1 cellular context compared by ENCODE assay signal in genomic region chr4:921830-922331, GRCh38.
TF ChIP-seq lines count a peak whose summit lies in the region.

No MANE protein-coding gene starts in this region.

TF ChIP-seq in WTC11, 78 proteins besides CTCF, POLR2A, EP300 and RAD21 (continued from another document):
- TF ChIP-seq, protein P1, sequence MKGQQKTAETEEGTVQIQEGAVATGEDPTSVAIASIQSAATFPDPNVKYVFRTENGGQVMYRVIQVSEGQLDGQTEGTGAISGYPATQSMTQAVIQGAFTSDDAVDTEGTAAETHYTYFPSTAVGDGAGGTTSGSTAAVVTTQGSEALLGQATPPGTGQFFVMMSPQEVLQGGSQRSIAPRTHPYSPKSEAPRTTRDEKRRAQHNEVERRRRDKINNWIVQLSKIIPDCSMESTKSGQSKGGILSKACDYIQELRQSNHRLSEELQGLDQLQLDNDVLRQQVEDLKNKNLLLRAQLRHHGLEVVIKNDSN (CRISPR knock-in tag; IDR thresholded peaks at IDR 0.05), result no peak
- TF ChIP-seq ZBTB21 (CRISPR knock-in tag; IDR thresholded peaks at IDR 0.05; ENCODE audit: borderline replicate concordance), result no peak
- no peak for TF ChIP-seq NFYB (CRISPR knock-in tag; conservative IDR thresholded peaks at IDR 0.05; ENCODE audit: low read depth)
- TF ChIP-seq, protein P2, sequence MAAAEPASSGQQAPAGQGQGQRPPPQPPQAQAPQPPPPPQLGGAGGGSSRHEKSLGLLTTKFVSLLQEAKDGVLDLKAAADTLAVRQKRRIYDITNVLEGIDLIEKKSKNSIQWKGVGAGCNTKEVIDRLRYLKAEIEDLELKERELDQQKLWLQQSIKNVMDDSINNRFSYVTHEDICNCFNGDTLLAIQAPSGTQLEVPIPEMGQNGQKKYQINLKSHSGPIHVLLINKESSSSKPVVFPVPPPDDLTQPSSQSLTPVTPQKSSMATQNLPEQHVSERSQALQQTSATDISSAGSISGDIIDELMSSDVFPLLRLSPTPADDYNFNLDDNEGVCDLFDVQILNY (CRISPR knock-in tag; IDR thresholded peaks at IDR 0.05), result no peak
- no peak for TF ChIP-seq TP53 (CRISPR knock-in tag; IDR thresholded peaks at IDR 0.05)
- TF ChIP-seq ZNF232 (CRISPR knock-in tag; IDR thresholded peaks at IDR 0.05), result no peak
- TF ChIP-seq ATF3 (CRISPR knock-in tag; conservative IDR thresholded peaks at IDR 0.05), result no peak
